ENCODE assay signal across 17 cellular contexts in the genomic region with DNA sequence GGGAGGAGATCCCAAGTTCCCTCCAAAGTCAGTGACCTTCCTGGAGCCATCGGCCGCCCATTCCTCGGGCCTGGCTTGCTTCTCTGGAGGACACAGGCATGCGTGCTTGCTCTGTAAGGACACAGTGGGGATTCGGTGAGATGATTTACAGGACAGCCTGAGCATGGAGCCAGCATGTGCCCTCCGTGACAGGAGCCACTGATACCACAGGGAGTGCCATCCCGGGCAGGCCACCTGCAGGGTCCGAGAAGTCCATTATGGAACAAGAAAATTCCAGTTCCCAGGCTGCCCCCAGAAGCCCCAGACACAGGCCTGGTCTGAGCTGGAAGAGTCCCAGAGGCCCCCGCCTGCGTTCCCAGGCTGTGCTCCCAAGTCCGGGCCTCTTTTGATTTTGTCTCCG. TPM values are rescaled to one million over a fixed set of nuclear protein-coding genes. Genes with fewer than 3 reads are reported as not detected.
DNase-seq lines count a peak whose midpoint lies in the region; ATAC-seq and TF ChIP-seq lines count a peak whose summit lies in the region.
"Had no signal": no experiment of that assay in that cellular context is flagged by ENCODE, and none has a peak within 500 bp of the region (broad histone marks: within the 10 kb centered on the region; RNA-seq: fewer than 3 reads in every experiment).

No MANE protein-coding gene starts in this region.

- H3K9me3 Mint-ChIP-seq in MCF 10A (ENCODE audit: unreplicated experiment) (peaks cover 12% of the 10 kb centered on the region), nephron (no peaks in the 10 kb centered on the region)
- H3K9me3 Mint-ChIP-seq: CD4-positive, CD25-positive, alpha-beta regulatory T cell; GM23338 had no signal

- dilution Hi-C loops in mammary epithelial cell (cut with HindIII; ENCODE audit: low sequenced_read_pairs) (no loop called here), IMR-90 (cut with HindIII; ENCODE audit: low sequenced_read_pairs, unreplicated experiment) (no loop called here)

- TF ChIP-seq RAD21 in IMR-90 (IDR thresholded peaks at IDR 0.05; ENCODE audit: low read length) = no peak

- H3F3A ChIP-seq in GM23248 (ENCODE audit: insufficient read depth) = no peaks in the 10 kb centered on the region

- H3K23ac ChIP-seq in IMR-90 (ENCODE audit: low read depth, low read length) = no peak overlapping the region

- H4K5ac ChIP-seq in IMR-90 (ENCODE audit: low read depth, low read length) = no peak overlapping the region

- H3K27me3 Mint-ChIP-seq in MCF 10A (ENCODE audit: insufficient read depth, unreplicated experiment) = no peaks in the 10 kb centered on the region
- H3K27me3 Mint-ChIP-seq in nephron (ENCODE audit: low read depth) = peaks cover 37% of the 10 kb centered on the region

- H3K4me3 Mint-ChIP-seq in MCF 10A (ENCODE audit: unreplicated experiment) = no peak overlapping the region
- H3K4me3 Mint-ChIP-seq in nephron = no peak overlapping the region
- H3K4me3 Mint-ChIP-seq: CD4-positive, CD25-positive, alpha-beta regulatory T cell; GM23338 had no signal

- no peaks in the 10 kb centered on the region for H3K27me3 ChIP-seq in mammary epithelial cell (ENCODE audit: insufficient read depth, low read length)
- no peaks in the 10 kb centered on the region for H3K27me3 ChIP-seq in IMR-90 (ENCODE audit: control insufficient read depth, insufficient read depth, low read length)
- peaks cover 0 to 8% (median 0%) of the 10 kb centered on the region in 3 donors for H3K27me3 ChIP-seq in sigmoid colon
- H3K27me3 ChIP-seq in GM23248 (replicated peaks; ENCODE audit: insufficient read depth) = no peaks in the 10 kb centered on the region
- H3K27me3 ChIP-seq: BLaER1 treated with 17β-estradiol and CSF1 and Interleukin-3, amounts not matched to agents 10 nM and 100 nM had no signal

- H3K27ac Mint-ChIP-seq in MCF 10A (ENCODE audit: low read depth, unreplicated experiment) (no peak overlapping the region), nephron (peak overlapping the region in 2 of 3 experiments; percentile 26 to 37)
- H3K27ac Mint-ChIP-seq: CD4-positive, CD25-positive, alpha-beta regulatory T cell; GM23338 had no signal

- H3K14ac ChIP-seq in IMR-90 (replicated peaks; ENCODE audit: low read depth, low read length) = no peak overlapping the region; the same call in 1 of the 2 replicates

- ATAC-seq in IMR-90 (ENCODE audit: low read depth) = no peak
- ATAC-seq: GM12878, GM23338, HepG2 had no signal

- no peak overlapping the region for H3K4me3 ChIP-seq in mammary epithelial cell (replicated peaks in 1 of 3; ENCODE audit: insufficient read depth in 1 of 3, low read depth in 2 of 3, low read length in 3 of 3)
- H3K4me3 ChIP-seq in IMR-90 (ENCODE audit: insufficient read depth, low read depth, low read length) = no peak overlapping the region
- no peak overlapping the region for H3K4me3 ChIP-seq in sigmoid colon
- no peak overlapping the region for H3K4me3 ChIP-seq in GM23248
- H3K4me3 ChIP-seq: BLaER1 treated with 17β-estradiol and CSF1 and Interleukin-3, amounts not matched to agents 10 nM and 100 nM; GM12878; GM23338 had no signal

- H3K4ac ChIP-seq in IMR-90 (ENCODE audit: low read depth, low read length) = peak overlapping the region; percentile 26; the same call in 1 of the 2 replicates

- H3K79me2 ChIP-seq in mammary epithelial cell (ENCODE audit: insufficient read depth, low read length) = no peaks in the 10 kb centered on the region
- H3K79me2 ChIP-seq in GM23248 (ENCODE audit: insufficient read depth) = no peaks in the 10 kb centered on the region

- no peak overlapping the region for H3K56ac ChIP-seq in IMR-90 (ENCODE audit: extremely low read depth, insufficient read depth, low read length)

- intact Hi-C loops in mammary epithelial cell (cut with micrococcal nuclease) = no loop called here
- intact Hi-C loops in MCF 10A (cut with micrococcal nuclease) = no loop called here
- intact Hi-C loops in IMR-90 (cut with micrococcal nuclease) = no loop called here
- intact Hi-C loops in sigmoid colon (cut with DNase I) = no loop called here

- no peak overlapping the region for H2BK5ac ChIP-seq in IMR-90 (ENCODE audit: low read depth, low read length, poor library complexity, severe bottlenecking)

- no peak for TF ChIP-seq CTCF in mammary epithelial cell (conservative IDR thresholded peaks at IDR 0.05 in 1 of 2, IDR thresholded peaks at IDR 0.05 in 1 of 2; ENCODE audit: extremely low read depth in 1 of 2, insufficient read depth in 1 of 2, low read depth in 1 of 2, low read length in 2 of 2)
- no peak for TF ChIP-seq CTCF in MCF 10A (IDR thresholded peaks at IDR 0.05; ENCODE audit: unreplicated experiment)
- no peak for TF ChIP-seq CTCF in IMR-90 (conservative IDR thresholded peaks at IDR 0.05; ENCODE audit: low read depth, low read length)
- TF ChIP-seq CTCF in nephron (IDR thresholded peaks at IDR 0.05; ENCODE audit: unreplicated experiment in 3 of 3) = no peak
- TF ChIP-seq CTCF in sigmoid colon (IDR thresholded peaks at IDR 0.05) = no peak

- H3K36me3 ChIP-seq in mammary epithelial cell (ENCODE audit: insufficient read depth, low read length) (no peaks in the 10 kb centered on the region), IMR-90 (ENCODE audit: control insufficient read depth, insufficient read depth, low read length) (no peaks in the 10 kb centered on the region), sigmoid colon (no peaks in the 10 kb centered on the region), GM23248 (ENCODE audit: low read depth) (no peaks in the 10 kb centered on the region)
- H3K36me3 ChIP-seq: BLaER1 treated with 17β-estradiol and CSF1 and Interleukin-3, amounts not matched to agents 10 nM and 100 nM had no signal

- peak overlapping the region; percentile 51; the same call in 1 of the 2 replicates for H2AK5ac ChIP-seq in IMR-90 (ENCODE audit: low read depth, low read length)

- H2BK120ac ChIP-seq in IMR-90 (ENCODE audit: low read depth, low read length) = no peak overlapping the region

- H3K9me3 ChIP-seq in mammary epithelial cell (replicated peaks; ENCODE audit: insufficient read depth, low read length) (no peaks in the 10 kb centered on the region), IMR-90 (ENCODE audit: control insufficient read depth, insufficient read depth, low read length) (no peaks in the 10 kb centered on the region), sigmoid colon (no peaks in the 10 kb centered on the region), GM23248 (ENCODE audit: low read depth) (no peaks in the 10 kb centered on the region)
- H3K9me3 ChIP-seq: BLaER1 treated with 17β-estradiol and CSF1 and Interleukin-3, amounts not matched to agents 10 nM and 100 nM had no signal

- H4K20me1 ChIP-seq in mammary epithelial cell (ENCODE audit: insufficient read depth, low read length) (no peaks in the 10 kb centered on the region), IMR-90 (ENCODE audit: insufficient read depth, low read length) (no peaks in the 10 kb centered on the region), GM23248 (ENCODE audit: insufficient read depth) (no peaks in the 10 kb centered on the region)

- 91% methylated on average over 12 of the region's 12 CpGs for WGBS in mammary epithelial cell (ENCODE audit: low coverage, missing lambda C conversion rate)
- 98% methylated on average over 7 of the region's 12 CpGs; no CpG with 5 or more reads in 1 of the 2 experiments for WGBS in IMR-90 (ENCODE audit: extremely low coverage in 2 of 2, insufficient read length in 1 of 2), 2 experiments
- WGBS in sigmoid colon, 2 donors = 91% methylated on average over 12 of the region's 12 CpGs
- WGBS in GM23248 (ENCODE audit: low coverage in 1 of 2, low lambda C conversion rate in 2 of 2, missing lambda C conversion rate in 2 of 2), 2 experiments = 88% methylated on average over 12 of the region's 12 CpGs

- H3K36me3 Mint-ChIP-seq in MCF 10A (ENCODE audit: insufficient read depth, unreplicated experiment) (no peaks in the 10 kb centered on the region), nephron (ENCODE audit: low read depth) (no peaks in the 10 kb centered on the region)
- H3K36me3 Mint-ChIP-seq: CD4-positive, CD25-positive, alpha-beta regulatory T cell had no signal

- no peak overlapping the region for H3K9ac ChIP-seq in mammary epithelial cell (ENCODE audit: insufficient read depth, low read length)
- no peak overlapping the region for H3K9ac ChIP-seq in IMR-90 (ENCODE audit: low read depth, low read length)
- H3K9ac ChIP-seq in GM23248 = no peak overlapping the region
- H3K9ac ChIP-seq: BLaER1 treated with 17β-estradiol and CSF1 and Interleukin-3, amounts not matched to agents 10 nM and 100 nM had no signal

- no peak overlapping the region for H3K18ac ChIP-seq in IMR-90 (ENCODE audit: low read depth, low read length)

- BruUV-seq in mammary epithelial cell (replicated peaks; lab: Mats Ljungman, UMichigan) = no TSS peak
- no TSS peak for BruUV-seq in MCF 10A (replicated peaks; lab: Mats Ljungman, UMichigan)
- no TSS peak for BruUV-seq in IMR-90 (replicated peaks; lab: Mats Ljungman, UMichigan)

- TF ChIP-seq POLR2A in IMR-90 (IDR thresholded peaks at IDR 0.05; ENCODE audit: low read depth, low read length) = no peak
- TF ChIP-seq POLR2A in sigmoid colon (IDR thresholded peaks at IDR 0.05) = no peak

- no peak overlapping the region; the same call in 2 of the 3 replicates for H2BK15ac ChIP-seq in IMR-90 (ENCODE audit: low read depth, low read length)

- H2AK9ac ChIP-seq in IMR-90 (replicated peaks; ENCODE audit: low read depth, low read length, poor library complexity) = no peak overlapping the region

- H3K4me1 ChIP-seq in mammary epithelial cell (ENCODE audit: insufficient read depth, low read length) = peaks cover 19% of the 10 kb centered on the region
- peaks cover 2% of the 10 kb centered on the region; the same call in 1 of the 2 replicates for H3K4me1 ChIP-seq in IMR-90 (ENCODE audit: control insufficient read depth, insufficient read depth, low read length)
- H3K4me1 ChIP-seq in sigmoid colon = no peaks in the 10 kb centered on the region
- peaks cover 5% of the 10 kb centered on the region; the same call in 1 of the 2 replicates for H3K4me1 ChIP-seq in GM23248 (ENCODE audit: insufficient read depth)

- H2AFZ ChIP-seq in mammary epithelial cell (ENCODE audit: low read depth, low read length) = peak overlapping the region; percentile 95
- H2AFZ ChIP-seq in IMR-90 (replicated peaks; ENCODE audit: low read length, poor library complexity) = no peak overlapping the region
- no peak overlapping the region for H2AFZ ChIP-seq in GM23248
- H2AFZ ChIP-seq: GM23338 had no signal

- H4K8ac ChIP-seq in IMR-90 (ENCODE audit: low read depth in 2 of 2, low read length in 2 of 2) = no peak overlapping the region

- CTCF ChIA-PET in mammary epithelial cell (lab: Charles Lee; ENCODE audit: low non-redundant PET) (interaction anchor here (0.6 kb wide), 1 partner anchor 248 kb away, joined by 3 read pairs; no protein-coding TSS in a partner anchor), MCF 10A (lab: Yijun Ruan, JAX) (no interaction called here), IMR-90 (lab: Yijun Ruan, JAX) (no interaction called here)

- no peak overlapping the region for H2BK20ac ChIP-seq in IMR-90 (ENCODE audit: low read depth, low read length)

- H3K4me1 Mint-ChIP-seq in MCF 10A (ENCODE audit: insufficient read depth, unreplicated experiment) = peaks cover 3% of the 10 kb centered on the region
- H3K4me1 Mint-ChIP-seq in nephron = peaks cover 14% of the 10 kb centered on the region
- H3K4me1 Mint-ChIP-seq: CD4-positive, CD25-positive, alpha-beta regulatory T cell; GM23338 had no signal

- in situ Hi-C loops in mammary epithelial cell (cut with MboI; ENCODE audit: low sequenced_read_pairs in 2 of 2) (no loop called here), IMR-90 (cut with MboI; ENCODE audit: low sequenced_read_pairs) (no loop called here), GM23248 (cut with MboI) (no loop called here)

- H3K79me1 ChIP-seq in IMR-90 (ENCODE audit: low read depth in 1 of 2, low read length in 2 of 2) = no peaks in the 10 kb centered on the region

- H4K91ac ChIP-seq in IMR-90 (ENCODE audit: insufficient read depth, low read depth, low read length) = no peak overlapping the region

- POLR2A ChIA-PET in MCF 10A (lab: Yijun Ruan, JAX) (interaction anchor here (0.6 kb wide), 1 partner anchor 779 kb away, joined by 4 read pairs; no protein-coding TSS in a partner anchor), IMR-90 (lab: Charles Lee; ENCODE audit: unreplicated experiment) (no interaction called here)

- H3K9me2 ChIP-seq in GM23248 (ENCODE audit: insufficient read depth) = no peaks in the 10 kb centered on the region

- H3K4me2 ChIP-seq in mammary epithelial cell (ENCODE audit: insufficient read depth, low read depth, low read length) (no peak overlapping the region), IMR-90 (ENCODE audit: low read depth, low read length) (no peak overlapping the region), GM23248 (ENCODE audit: unreplicated experiment) (no peak overlapping the region)
- H3K4me2 ChIP-seq: BLaER1 treated with 17β-estradiol and CSF1 and Interleukin-3, amounts not matched to agents 10 nM and 100 nM; GM23338 had no signal

- no peak for TF ChIP-seq EP300 in sigmoid colon (IDR thresholded peaks at IDR 0.05)

- no peak overlapping the region for H3K27ac ChIP-seq in mammary epithelial cell (ENCODE audit: insufficient read depth, low read depth, low read length)
- no peak overlapping the region for H3K27ac ChIP-seq in IMR-90 (ENCODE audit: insufficient read depth, low read length)
- no peak overlapping the region for H3K27ac ChIP-seq in sigmoid colon
- no peak overlapping the region for H3K27ac ChIP-seq in GM23248
- H3K27ac ChIP-seq: BLaER1 treated with 17β-estradiol and CSF1 and Interleukin-3, amounts not matched to agents 10 nM and 100 nM had no signal

- no peak for DNase-seq in mammary epithelial cell
- no peak for DNase-seq in MCF 10A (ENCODE audit: unreplicated experiment)
- DNase-seq in IMR-90 = no peak
- peak; percentile 52 for DNase-seq in sigmoid colon
- DNase-seq in GM23248 = no peak
- DNase-seq in AG08396 (ENCODE audit: low spot score) = no peak
- no peak for DNase-seq in HCEC 1CT
- DNase-seq: 8988T; Calu3; CD4-positive, CD25-positive, alpha-beta regulatory T cell; DMS79; H7 had no signal

- peaks cover 4% of the 10 kb centered on the region; the same call in 1 of the 2 replicates for H3K9me1 ChIP-seq in IMR-90 (ENCODE audit: insufficient read depth, low read length)

RNA-seq across cellular contexts. Expression of gene FOXL1, which starts 47.9 kb away (rescaled TPM):
- total RNA-seq in mammary epithelial cell = 1 to 10 TPM; 2.2 to 8.0 TPM
- polyA plus RNA-seq in mammary epithelial cell = 1.2 TPM
- 0.47 TPM for polyA minus RNA-seq in mammary epithelial cell
- 4.7 and 4.9 TPM in 2 replicates for total RNA-seq in MCF 10A (2022)
- total RNA-seq in IMR-90 (2012; rRNA removed) = 15.2 and 23.9 TPM in 2 replicates
- polyA plus RNA-seq in IMR-90 (2012; rRNA removed) = 25.8 and 29.9 TPM in 2 replicates
- polyA plus RNA-seq in IMR-90 (2012; cell fraction: cytosol; rRNA removed) = 59.6 and 70.0 TPM in 2 replicates
- polyA plus RNA-seq in IMR-90 (2012; cell fraction: nucleus; rRNA removed; ENCODE audit: low replicate concordance) = 22.9 and 59.6 TPM in 2 replicates
- under 1 TPM in 3 of 4 donors, not detected in 1; 0.14 to 0.36 (median 0.28) TPM for total RNA-seq in sigmoid colon
- polyA plus RNA-seq in sigmoid colon = 1 to 10 TPM in 1 of 3 donors, under 1 TPM in 2; 0.60 to 1.6 (median 0.80) TPM
- total RNA-seq in GM23248 (2014; rRNA removed; shearing (Covaris generic)) = 13.0 and 14.5 TPM in 2 replicates
- 4.7 and 4.9 TPM in 2 replicates for polyA plus RNA-seq in GM23248 (2016; fragmentation: Nextera tagmentation; extraction: Ambion mirVana)
- total RNA-seq: CD4-positive, CD25-positive, alpha-beta regulatory T cell; GM12878; HepG2 had no signal
- polyA plus RNA-seq: CD4-positive, CD25-positive, alpha-beta regulatory T cell; GM23338; HepG2 had no signal

RNA-seq across cellular contexts. Expression of gene FOXC2, which starts 59.7 kb away (rescaled TPM):
- total RNA-seq in mammary epithelial cell = 10 to 100 TPM in 1 of 2 donors, 1 to 10 TPM in 1; 1.3 to 13.3 TPM
- 1.3 TPM for polyA plus RNA-seq in mammary epithelial cell
- polyA minus RNA-seq in mammary epithelial cell = 0.98 TPM
- 16.8 and 22.5 TPM in 2 replicates for total RNA-seq in MCF 10A (2022)
- total RNA-seq in IMR-90 (2012; rRNA removed) = 0.90 and 1.1 TPM in 2 replicates
- polyA plus RNA-seq in IMR-90 (2012; rRNA removed) = 6.4 and 9.2 TPM in 2 replicates
- polyA plus RNA-seq in IMR-90 (2012; cell fraction: cytosol; rRNA removed) = 5.5 and 8.7 TPM in 2 replicates
- polyA plus RNA-seq in IMR-90 (2012; cell fraction: nucleus; rRNA removed; ENCODE audit: low replicate concordance) = 4.3 and 7.4 TPM in 2 replicates
- under 1 TPM; under 0.01 to 0.81 (median 0.39) TPM for total RNA-seq in sigmoid colon
- under 1 TPM in 2 of 3 donors, not detected in 1; 0.25 to 0.60 TPM for polyA plus RNA-seq in sigmoid colon
- 0.51 and 1.2 TPM in 2 replicates for total RNA-seq in GM23248 (2014; rRNA removed; shearing (Covaris generic))
- polyA plus RNA-seq in GM23248 (2016; fragmentation: Nextera tagmentation; extraction: Ambion mirVana) = 2.5 and 3.0 TPM in 2 replicates
- total RNA-seq: CD4-positive, CD25-positive, alpha-beta regulatory T cell; GM12878; GM23338; HepG2 had no signal
- polyA plus RNA-seq: CD4-positive, CD25-positive, alpha-beta regulatory T cell; GM12878; HepG2 had no signal
